1 cellular context compared by ENCODE assay signal in the genomic region with DNA sequence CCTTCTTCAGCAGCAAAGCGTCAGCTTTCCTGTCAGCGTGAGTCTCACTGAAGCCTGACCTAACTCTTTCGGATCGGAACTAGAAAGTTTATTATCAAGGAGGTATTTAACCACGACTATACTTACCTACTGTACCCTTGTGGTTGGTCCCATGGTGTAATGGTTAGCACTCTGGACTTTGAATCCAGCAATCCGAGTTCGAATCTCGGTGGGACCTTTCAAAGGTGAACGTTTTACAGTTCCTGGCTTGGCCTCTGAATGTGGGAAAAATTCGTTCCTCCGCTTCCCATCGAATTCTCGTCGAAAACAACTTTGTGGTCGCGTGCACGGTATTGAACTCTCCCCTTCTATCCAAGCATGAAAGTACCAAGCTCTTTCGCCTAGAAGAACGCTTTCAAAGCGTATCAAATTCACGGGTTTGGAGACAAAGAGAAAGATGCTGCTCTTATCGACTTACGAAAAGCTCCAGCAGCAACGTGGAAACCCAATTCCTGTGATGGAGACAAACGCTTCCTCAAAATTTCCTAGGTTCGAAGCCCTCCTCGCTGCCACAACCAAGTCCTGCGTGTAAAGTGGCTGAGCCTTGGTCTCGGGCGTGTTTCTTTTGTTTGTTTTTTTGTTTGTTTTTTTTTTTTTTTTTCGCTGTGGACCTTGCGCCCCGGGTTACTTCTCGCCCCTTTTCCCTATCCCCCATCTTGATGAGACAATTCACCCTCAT.
TF ChIP-seq lines count a peak whose summit lies in the region.

No MANE protein-coding gene starts in this region.

TF ChIP-seq in HEK293, 187 proteins besides CTCF, POLR2A, EP300 and RAD21 (continued from another document):
- TF ChIP-seq ZNF10 (tag by site-specific recombination; IDR thresholded peaks at IDR 0.05): peak; percentile 70
- TF ChIP-seq GLI2 (tag by site-specific recombination; IDR thresholded peaks at IDR 0.05; ENCODE audit: borderline replicate concordance, low read depth): peak; percentile 29; the same call in 1 of the 2 replicates
- TF ChIP-seq KLF16 (tag by site-specific recombination; IDR thresholded peaks at IDR 0.05): no peak
- 0 out of 2 replicates have a peak, but pooled peaks have one; percentile 4 for TF ChIP-seq SP2 (tag by site-specific recombination; IDR thresholded peaks at IDR 0.05)
- TF ChIP-seq, protein P1, sequence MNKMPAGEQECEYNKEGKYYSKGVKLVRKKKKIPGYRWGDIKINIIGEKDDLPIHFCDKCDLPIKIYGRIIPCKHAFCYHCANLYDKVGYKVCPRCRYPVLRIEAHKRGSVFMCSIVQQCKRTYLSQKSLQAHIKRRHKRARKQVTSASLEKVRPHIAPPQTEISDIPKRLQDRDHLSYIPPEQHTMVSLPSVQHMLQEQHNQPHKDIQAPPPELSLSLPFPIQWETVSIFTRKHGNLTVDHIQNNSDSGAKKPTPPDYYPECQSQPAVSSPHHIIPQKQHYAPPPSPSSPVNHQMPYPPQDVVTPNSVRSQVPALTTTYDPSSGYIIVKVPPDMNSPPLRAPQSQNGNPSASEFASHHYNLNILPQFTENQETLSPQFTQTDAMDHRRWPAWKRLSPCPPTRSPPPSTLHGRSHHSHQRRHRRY (tag by site-specific recombination; IDR thresholded peaks at IDR 0.05): no peak
- TF ChIP-seq MEIS1 (CRISPR knock-in tag; IDR thresholded peaks at IDR 0.05; ENCODE audit: borderline replicate concordance): no peak
- TF ChIP-seq, protein P2, sequence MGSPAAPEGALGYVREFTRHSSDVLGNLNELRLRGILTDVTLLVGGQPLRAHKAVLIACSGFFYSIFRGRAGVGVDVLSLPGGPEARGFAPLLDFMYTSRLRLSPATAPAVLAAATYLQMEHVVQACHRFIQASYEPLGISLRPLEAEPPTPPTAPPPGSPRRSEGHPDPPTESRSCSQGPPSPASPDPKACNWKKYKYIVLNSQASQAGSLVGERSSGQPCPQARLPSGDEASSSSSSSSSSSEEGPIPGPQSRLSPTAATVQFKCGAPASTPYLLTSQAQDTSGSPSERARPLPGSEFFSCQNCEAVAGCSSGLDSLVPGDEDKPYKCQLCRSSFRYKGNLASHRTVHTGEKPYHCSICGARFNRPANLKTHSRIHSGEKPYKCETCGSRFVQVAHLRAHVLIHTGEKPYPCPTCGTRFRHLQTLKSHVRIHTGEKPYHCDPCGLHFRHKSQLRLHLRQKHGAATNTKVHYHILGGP (tag by site-specific recombination; IDR thresholded peaks at IDR 0.05): peak; percentile 45; the same call in 1 of the 2 replicates
- peak; percentile 85 for TF ChIP-seq OSR2 (tag by site-specific recombination; IDR thresholded peaks at IDR 0.05)
- peak; percentile 89 for TF ChIP-seq ZFP3 (tag by site-specific recombination; IDR thresholded peaks at IDR 0.05; ENCODE audit: low read depth)
- TF ChIP-seq, protein P3, sequence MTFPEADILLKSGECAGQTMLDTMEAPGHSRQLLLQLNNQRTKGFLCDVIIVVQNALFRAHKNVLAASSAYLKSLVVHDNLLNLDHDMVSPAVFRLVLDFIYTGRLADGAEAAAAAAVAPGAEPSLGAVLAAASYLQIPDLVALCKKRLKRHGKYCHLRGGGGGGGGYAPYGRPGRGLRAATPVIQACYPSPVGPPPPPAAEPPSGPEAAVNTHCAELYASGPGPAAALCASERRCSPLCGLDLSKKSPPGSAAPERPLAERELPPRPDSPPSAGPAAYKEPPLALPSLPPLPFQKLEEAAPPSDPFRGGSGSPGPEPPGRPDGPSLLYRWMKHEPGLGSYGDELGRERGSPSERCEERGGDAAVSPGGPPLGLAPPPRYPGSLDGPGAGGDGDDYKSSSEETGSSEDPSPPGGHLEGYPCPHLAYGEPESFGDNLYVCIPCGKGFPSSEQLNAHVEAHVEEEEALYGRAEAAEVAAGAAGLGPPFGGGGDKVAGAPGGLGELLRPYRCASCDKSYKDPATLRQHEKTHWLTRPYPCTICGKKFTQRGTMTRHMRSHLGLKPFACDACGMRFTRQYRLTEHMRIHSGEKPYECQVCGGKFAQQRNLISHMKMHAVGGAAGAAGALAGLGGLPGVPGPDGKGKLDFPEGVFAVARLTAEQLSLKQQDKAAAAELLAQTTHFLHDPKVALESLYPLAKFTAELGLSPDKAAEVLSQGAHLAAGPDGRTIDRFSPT (tag by site-specific recombination; IDR thresholded peaks at IDR 0.05): peak; percentile 67; the same call in 1 of the 2 replicates
- TF ChIP-seq ZNF248 (tag by site-specific recombination; IDR thresholded peaks at IDR 0.05): no peak
- TF ChIP-seq FEZF1 (tag by site-specific recombination; IDR thresholded peaks at IDR 0.05): peak; percentile 35; the same call in 1 of the 2 replicates
- TF ChIP-seq, protein P4, sequence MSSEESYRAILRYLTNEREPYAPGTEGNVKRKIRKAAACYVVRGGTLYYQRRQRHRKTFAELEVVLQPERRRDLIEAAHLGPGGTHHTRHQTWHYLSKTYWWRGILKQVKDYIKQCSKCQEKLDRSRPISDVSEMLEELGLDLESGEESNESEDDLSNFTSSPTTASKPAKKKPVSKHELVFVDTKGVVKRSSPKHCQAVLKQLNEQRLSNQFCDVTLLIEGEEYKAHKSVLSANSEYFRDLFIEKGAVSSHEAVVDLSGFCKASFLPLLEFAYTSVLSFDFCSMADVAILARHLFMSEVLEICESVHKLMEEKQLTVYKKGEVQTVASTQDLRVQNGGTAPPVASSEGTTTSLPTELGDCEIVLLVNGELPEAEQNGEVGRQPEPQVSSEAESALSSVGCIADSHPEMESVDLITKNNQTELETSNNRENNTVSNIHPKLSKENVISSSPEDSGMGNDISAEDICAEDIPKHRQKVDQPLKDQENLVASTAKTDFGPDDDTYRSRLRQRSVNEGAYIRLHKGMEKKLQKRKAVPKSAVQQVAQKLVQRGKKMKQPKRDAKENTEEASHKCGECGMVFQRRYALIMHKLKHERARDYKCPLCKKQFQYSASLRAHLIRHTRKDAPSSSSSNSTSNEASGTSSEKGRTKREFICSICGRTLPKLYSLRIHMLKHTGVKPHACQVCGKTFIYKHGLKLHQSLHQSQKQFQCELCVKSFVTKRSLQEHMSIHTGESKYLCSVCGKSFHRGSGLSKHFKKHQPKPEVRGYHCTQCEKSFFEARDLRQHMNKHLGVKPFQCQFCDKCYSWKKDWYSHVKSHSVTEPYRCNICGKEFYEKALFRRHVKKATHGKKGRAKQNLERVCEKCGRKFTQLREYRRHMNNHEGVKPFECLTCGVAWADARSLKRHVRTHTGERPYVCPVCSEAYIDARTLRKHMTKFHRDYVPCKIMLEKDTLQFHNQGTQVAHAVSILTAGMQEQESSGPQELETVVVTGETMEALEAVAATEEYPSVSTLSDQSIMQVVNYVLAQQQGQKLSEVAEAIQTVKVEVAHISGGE (tag by site-specific recombination; conservative IDR thresholded peaks at IDR 0.05; ENCODE audit: low read depth): 0 out of 2 replicates have a peak, but pooled peaks have one; percentile 42
- TF ChIP-seq ZNF664 (tag by site-specific recombination; IDR thresholded peaks at IDR 0.05): 0 out of 2 replicates have a peak, but pooled peaks have one; percentile 6
- TF ChIP-seq ZNF629 (tag by site-specific recombination; IDR thresholded peaks at IDR 0.05): peak; percentile 89
- TF ChIP-seq, protein P5, sequence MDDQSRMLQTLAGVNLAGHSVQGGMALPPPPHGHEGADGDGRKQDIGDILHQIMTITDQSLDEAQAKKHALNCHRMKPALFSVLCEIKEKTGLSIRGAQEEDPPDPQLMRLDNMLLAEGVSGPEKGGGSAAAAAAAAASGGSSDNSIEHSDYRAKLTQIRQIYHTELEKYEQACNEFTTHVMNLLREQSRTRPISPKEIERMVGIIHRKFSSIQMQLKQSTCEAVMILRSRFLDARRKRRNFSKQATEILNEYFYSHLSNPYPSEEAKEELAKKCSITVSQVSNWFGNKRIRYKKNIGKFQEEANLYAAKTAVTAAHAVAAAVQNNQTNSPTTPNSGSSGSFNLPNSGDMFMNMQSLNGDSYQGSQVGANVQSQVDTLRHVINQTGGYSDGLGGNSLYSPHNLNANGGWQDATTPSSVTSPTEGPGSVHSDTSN (CRISPR knock-in tag; IDR thresholded peaks at IDR 0.05): peak; percentile 59; the same call in 1 of the 2 replicates
- 0 out of 2 replicates have a peak, but pooled peaks have one; percentile 4 for TF ChIP-seq ZNF404 (tag by site-specific recombination; IDR thresholded peaks at IDR 0.05)
- TF ChIP-seq ZNF791 (tag by site-specific recombination; IDR thresholded peaks at IDR 0.05): no peak
- 0 out of 2 replicates have a peak, but pooled peaks have one; percentile 34 for TF ChIP-seq GFI1B (tag by site-specific recombination; IDR thresholded peaks at IDR 0.05)
- peak; percentile 97 for TF ChIP-seq ZNF501 (tag by site-specific recombination; IDR thresholded peaks at IDR 0.05)
- TF ChIP-seq ZNF549 (tag by site-specific recombination; IDR thresholded peaks at IDR 0.05): 0 out of 2 replicates have a peak, but pooled peaks have one; percentile 15
- no peak for TF ChIP-seq GLIS1 (tag by site-specific recombination; IDR thresholded peaks at IDR 0.05)
- peak; percentile 92 for TF ChIP-seq ZNF24 (tag by site-specific recombination; IDR thresholded peaks at IDR 0.05)
- TF ChIP-seq ZBTB8A (tag by site-specific recombination; IDR thresholded peaks at IDR 0.05): peak; percentile 53
- TF ChIP-seq, protein P6, sequence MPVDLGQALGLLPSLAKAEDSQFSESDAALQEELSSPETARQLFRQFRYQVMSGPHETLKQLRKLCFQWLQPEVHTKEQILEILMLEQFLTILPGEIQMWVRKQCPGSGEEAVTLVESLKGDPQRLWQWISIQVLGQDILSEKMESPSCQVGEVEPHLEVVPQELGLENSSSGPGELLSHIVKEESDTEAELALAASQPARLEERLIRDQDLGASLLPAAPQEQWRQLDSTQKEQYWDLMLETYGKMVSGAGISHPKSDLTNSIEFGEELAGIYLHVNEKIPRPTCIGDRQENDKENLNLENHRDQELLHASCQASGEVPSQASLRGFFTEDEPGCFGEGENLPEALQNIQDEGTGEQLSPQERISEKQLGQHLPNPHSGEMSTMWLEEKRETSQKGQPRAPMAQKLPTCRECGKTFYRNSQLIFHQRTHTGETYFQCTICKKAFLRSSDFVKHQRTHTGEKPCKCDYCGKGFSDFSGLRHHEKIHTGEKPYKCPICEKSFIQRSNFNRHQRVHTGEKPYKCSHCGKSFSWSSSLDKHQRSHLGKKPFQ (tag by site-specific recombination; IDR thresholded peaks at IDR 0.05): 0 out of 2 replicates have a peak, but pooled peaks have one; percentile 29
- TF ChIP-seq SCRT2 (tag by site-specific recombination; IDR thresholded peaks at IDR 0.05): 0 out of 2 replicates have a peak, but pooled peaks have one; percentile 22
TF ChIP-seq in HEK293: peak in this region for 88.
